Comparison of ENCODE assay signal across 34 cellular contexts in the genomic region with DNA sequence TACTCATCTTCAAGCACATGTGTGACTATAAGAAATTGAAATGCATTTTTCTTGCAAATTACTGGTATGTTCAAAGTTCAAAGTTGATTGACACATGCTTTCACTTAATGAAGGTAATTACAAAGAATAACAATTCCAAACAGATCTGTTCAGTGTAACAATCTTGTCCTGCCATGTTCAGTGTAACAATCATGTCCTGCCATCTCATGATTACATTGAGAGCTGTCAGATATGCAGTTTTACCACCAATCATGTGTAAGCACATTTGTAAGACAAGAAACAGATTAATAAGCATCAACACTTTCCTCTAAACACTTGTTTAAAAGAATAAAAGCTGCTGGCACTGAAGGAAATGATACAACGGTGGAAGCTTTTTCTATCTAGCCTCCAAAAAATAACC.
"Had no signal": no experiment of that assay in that cellular context is flagged by ENCODE, and none has a peak within 500 bp of the region (broad histone marks: within the 10 kb centered on the region; RNA-seq: fewer than 3 reads in every experiment).

No MANE protein-coding gene starts in this region.

- H3K36me3 Mint-ChIP-seq: activated naive CD8-positive, alpha-beta T cell; brain had no signal

- DNase-seq: activated B cell treated with CpG ODN at 0.5 μM for 24 hours; activated CD4-positive, alpha-beta T cell treated with anti-CD3 and anti-CD28 coated beads for 48 hours; activated CD4-positive, alpha-beta T cell treated with anti-CD3 and anti-CD28 coated beads, Interleukin-2, amount 50 U/mL, for 1 hour; activated CD4-positive, alpha-beta T cell treated with anti-CD3 and anti-CD28 coated beads, Interleukin-2, amount 50 U/mL, for 48 hours; activated CD8-positive, alpha-beta memory T cell treated with anti-CD3 and anti-CD28 coated beads for 24 hours; activated CD8-positive, alpha-beta T cell treated with anti-CD3 and anti-CD28 coated beads for 36 hours; activated effector memory CD4-positive, alpha-beta T cell treated with Interleukin-2 at 50 U/mL for 16 hours; activated gamma-delta T cell treated with Interleukin-2 at 50 U/mL for 16 hours; activated naive CD4-positive, alpha-beta T cell treated with anti-CD3 and anti-CD28 coated beads, Interleukin-2, amount 50 U/mL, for 16 hours; activated naive CD4-positive, alpha-beta T cell treated with Interleukin-2 at 50 U/mL for 16 hours; activated naive CD8-positive, alpha-beta T cell treated with anti-CD3 and anti-CD28 coated beads, Interleukin-2, amount 50 U/mL, for 24 hours; activated T-cell treated with anti-CD3 and anti-CD28 coated beads, Interleukin-2, amount 50 U/mL, for 4 hours; central memory CD4-positive, alpha-beta T cell; cerebellar nuclear complex; colonic mucosa; effector CD8-positive, alpha-beta T cell; esophagus squamous epithelium; foreskin melanocyte; head of caudate nucleus; hippocampal formation; T1000; WERI-Rb-1 had no signal

- H3K9me3 ChIP-seq: ascending aorta, breast epithelium, colonic mucosa, esophagus squamous epithelium, gastroesophageal sphincter had no signal

- H3K4me3 ChIP-seq: ascending aorta, breast epithelium, cardiac muscle cell, colonic mucosa, esophagus squamous epithelium, gastroesophageal sphincter had no signal

- H3K36me3 ChIP-seq: ascending aorta, breast epithelium, cardiac muscle cell, colonic mucosa, esophagus squamous epithelium, gastroesophageal sphincter, WERI-Rb-1 had no signal

- H3K4me1 ChIP-seq: ascending aorta, breast epithelium, colonic mucosa had no signal

- H3K27ac Mint-ChIP-seq: activated B cell treated with CpG ODN at 0.5 μM for 24 hours; activated CD8-positive, alpha-beta T cell treated with anti-CD3 and anti-CD28 coated beads for 36 hours; activated naive CD8-positive, alpha-beta T cell; activated naive CD8-positive, alpha-beta T cell treated with anti-CD3 and anti-CD28 coated beads, Interleukin-2, amount 50 U/mL, for 24 hours; activated T-helper 17 cell treated with anti-CD3 and anti-CD28 coated beads, Interleukin-2, amount 50 U/mL, for 72 hours; brain; T-helper 2 cell treated with Interferon-gamma antibody and Interleukin-4, amounts not matched to agents 5 μg/mL and 100 μg/mL, for 36 hours had no signal

- H3K27ac ChIP-seq: ascending aorta, breast epithelium, cardiac muscle cell, colonic mucosa, epithelial cell of prostate, esophagus squamous epithelium, gastroesophageal sphincter, WERI-Rb-1 had no signal

- H3K4me3 Mint-ChIP-seq: activated B cell treated with CpG ODN at 0.5 μM for 24 hours; activated CD8-positive, alpha-beta T cell treated with anti-CD3 and anti-CD28 coated beads for 36 hours; activated naive CD8-positive, alpha-beta T cell; activated naive CD8-positive, alpha-beta T cell treated with anti-CD3 and anti-CD28 coated beads, Interleukin-2, amount 50 U/mL, for 24 hours; activated T-cell treated with anti-CD3 and anti-CD28 coated beads, Interleukin-2, amount 50 U/mL, for 4 hours; activated T-helper 17 cell treated with anti-CD3 and anti-CD28 coated beads, Interleukin-2, amount 50 U/mL, for 72 hours; brain; T-helper 2 cell treated with Interferon-gamma antibody and Interleukin-4, amounts not matched to agents 5 μg/mL and 100 μg/mL, for 36 hours had no signal

- FAIRE-seq: endometrium, endothelial cell of umbilical vein had no signal

- H3K9me3 Mint-ChIP-seq: activated B cell treated with CpG ODN at 0.5 μM for 24 hours; activated CD8-positive, alpha-beta T cell treated with anti-CD3 and anti-CD28 coated beads for 36 hours; activated naive CD8-positive, alpha-beta T cell treated with anti-CD3 and anti-CD28 coated beads, Interleukin-2, amount 50 U/mL, for 24 hours; activated T-cell treated with anti-CD3 and anti-CD28 coated beads, Interleukin-2, amount 50 U/mL, for 4 hours; activated T-helper 17 cell treated with anti-CD3 and anti-CD28 coated beads, Interleukin-2, amount 50 U/mL, for 72 hours; brain; T-helper 2 cell treated with Interferon-gamma antibody and Interleukin-4, amounts not matched to agents 5 μg/mL and 100 μg/mL, for 36 hours had no signal

- ATAC-seq: activated CD4-positive, CD25-positive, alpha-beta regulatory T cell treated with anti-CD3 and anti-CD28 coated beads, Interleukin-2, amount 50 U/mL, for 24 hours; activated CD8-positive, alpha-beta T cell treated with anti-CD3 and anti-CD28 coated beads for 36 hours; activated naive CD8-positive, alpha-beta T cell treated with anti-CD3 and anti-CD28 coated beads, Interleukin-2, amount 50 U/mL, for 24 hours; activated T-cell treated with anti-CD3 and anti-CD28 coated beads, Interleukin-2, amount 50 U/mL, for 4 hours; activated T-helper 17 cell treated with anti-CD3 and anti-CD28 coated beads, Interleukin-2, amount 50 U/mL, for 72 hours; gastroesophageal sphincter had no signal

- H3K27me3 ChIP-seq: ascending aorta, breast epithelium, cardiac muscle cell, colonic mucosa, gastroesophageal sphincter had no signal
